2 cellular contexts compared by ENCODE assay signal in genomic region chr2:128457006-128457604, GRCh38.
TF ChIP-seq lines count a peak whose summit lies in the region.

No MANE protein-coding gene starts in this region.

TF ChIP-seq in WTC11, 78 proteins besides CTCF, POLR2A, EP300 and RAD21 (continued from another document):
- TF ChIP-seq CDX4 (CRISPR knock-in tag; IDR thresholded peaks at IDR 0.05; ENCODE audit: borderline replicate concordance): no peak
- TF ChIP-seq JAZF1 (CRISPR knock-in tag; IDR thresholded peaks at IDR 0.05): no peak
- TF ChIP-seq IRF2 (CRISPR knock-in tag; IDR thresholded peaks at IDR 0.05; ENCODE audit: borderline replicate concordance, low read depth): no peak
- TF ChIP-seq E2F5 (CRISPR knock-in tag; IDR thresholded peaks at IDR 0.05): no peak
- TF ChIP-seq TP53 (CRISPR knock-in tag; IDR thresholded peaks at IDR 0.05): no peak
- TF ChIP-seq ZMAT4 (CRISPR knock-in tag; IDR thresholded peaks at IDR 0.05): no peak
TF ChIP-seq in WTC11: peak in this region for 0.

TF ChIP-seq in HepG2, 621 proteins besides CTCF, POLR2A, EP300 and RAD21 (continued from another document):
- no peak for TF ChIP-seq ZBTB44 (CRISPR knock-in tag; IDR thresholded peaks at IDR 0.05)
- TF ChIP-seq KLF11 (CRISPR knock-in tag; IDR thresholded peaks at IDR 0.05): no peak
- TF ChIP-seq ZC3H13 (CRISPR knock-in tag; IDR thresholded peaks at IDR 0.05): no peak
